In the genomic region with DNA sequence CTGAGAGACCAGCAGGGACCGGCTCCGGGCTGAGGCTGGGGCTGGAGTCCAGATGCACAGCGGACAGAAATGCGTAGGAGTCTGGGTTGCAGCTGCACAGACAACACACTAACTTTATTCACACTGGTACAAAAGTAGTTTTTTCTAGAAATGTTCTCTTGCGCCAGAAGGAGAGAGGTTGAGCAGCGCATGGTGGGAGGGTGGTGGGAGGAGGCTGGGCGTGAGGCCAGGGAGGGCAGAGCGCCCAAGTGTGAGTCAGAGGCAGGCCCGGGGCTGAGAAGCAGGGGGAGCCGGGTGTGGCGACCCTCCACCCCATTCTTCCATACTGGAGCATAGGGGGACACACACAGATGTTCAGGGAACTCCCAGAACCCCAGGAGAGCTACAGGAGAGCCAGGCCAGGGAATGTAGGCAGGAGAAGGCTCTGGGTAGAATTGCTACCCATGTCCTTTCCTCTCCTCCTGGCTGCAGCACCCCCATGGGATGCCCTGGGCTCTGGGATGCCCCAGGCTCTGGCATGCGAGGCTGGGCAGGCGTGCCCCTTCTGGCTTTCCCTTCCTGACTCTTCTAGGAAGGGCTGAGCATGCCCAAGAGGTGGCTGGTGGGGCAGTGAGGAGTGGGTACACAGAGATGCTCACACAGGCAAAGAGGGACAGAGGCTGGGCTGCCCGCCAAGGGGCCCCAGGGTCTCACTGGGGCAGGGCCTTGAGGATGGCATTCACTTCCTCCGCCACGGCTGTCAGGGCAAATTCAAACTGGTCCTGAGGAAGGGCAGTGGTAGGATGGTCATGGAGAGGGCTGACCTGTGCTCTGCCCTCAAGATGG, we compare ENCODE assay signal across 9 cellular contexts. TPM values are rescaled to one million over a fixed set of nuclear protein-coding genes. Genes with fewer than 3 reads are reported as not detected.
DNase-seq lines count a peak whose midpoint lies in the region; ATAC-seq, FAIRE-seq and TF ChIP-seq lines count a peak whose summit lies in the region.
"Had no signal": no experiment of that assay in that cellular context is flagged by ENCODE, and none has a peak within 500 bp of the region (broad histone marks: within the 10 kb centered on the region; RNA-seq: fewer than 3 reads in every experiment).

No MANE protein-coding gene starts in this region.

- peaks cover 11 to 31% of the 10 kb centered on the region in 2 donors for H3K4me1 Mint-ChIP-seq in stimulated activated naive B cell treated with anti-CD40 and anti-IgM and Interleukin-4, amounts not matched to agents 10 μg/mL and 1 μg/mL and 100 μg/mL, for 72 hours

- no peaks in the 10 kb centered on the region for H3K27me3 ChIP-seq in left ventricle myocardium inferior (ENCODE audit: low read depth)

- no peak for FAIRE-seq in H54 (lab: Jason Lieb, UNC)

- H3K9me3 ChIP-seq in left ventricle myocardium inferior (replicated peaks) = no peaks in the 10 kb centered on the region

- intact Hi-C loops in left ventricle myocardium inferior (cut with micrococcal nuclease) = no loop called here

- H3K27ac Mint-ChIP-seq in stimulated activated naive B cell treated with anti-CD40 and anti-IgM and Interleukin-4, amounts not matched to agents 10 μg/mL and 1 μg/mL and 100 μg/mL, for 72 hours = peak overlapping the region; percentile 47
- H3K27ac Mint-ChIP-seq: activated CD8-positive, alpha-beta T cell treated with anti-CD3 and anti-CD28 coated beads for 36 hours had no signal

- H3K4me1 ChIP-seq in left ventricle myocardium inferior = peaks cover 32% of the 10 kb centered on the region

- no peak for ATAC-seq in stimulated activated naive B cell treated with anti-CD40 and anti-IgM and Interleukin-4, amounts not matched to agents 10 μg/mL and 1 μg/mL and 100 μg/mL, for 72 hours (replicated peaks)
- no peak for ATAC-seq in GM19463 (IDR thresholded peaks at IDR 0.05; ENCODE audit: unreplicated experiment)
- ATAC-seq in HG03196 (IDR thresholded peaks at IDR 0.05; ENCODE audit: unreplicated experiment) = no peak
- ATAC-seq: activated CD8-positive, alpha-beta T cell treated with anti-CD3 and anti-CD28 coated beads for 36 hours had no signal

- TF ChIP-seq POLR2A in H54 (IDR thresholded peaks at IDR 0.05; ENCODE audit: low read depth, low read length) = no peak

- peak; percentile 76 for DNase-seq in H54 (ENCODE audit: insufficient read length, low spot score)
- peak; percentile 79 for DNase-seq in left ventricle myocardium inferior
- DNase-seq in stimulated activated naive B cell treated with anti-CD40 and anti-IgM and Interleukin-4, amounts not matched to agents 10 μg/mL and 1 μg/mL and 100 μg/mL, for 72 hours = no peak
- DNase-seq in iPS-NIHi7 (ENCODE audit: extremely low spot score) = no peak
- no peak for DNase-seq in iPS-NIHi11 (ENCODE audit: low spot score)
- DNase-seq: activated CD8-positive, alpha-beta T cell treated with anti-CD3 and anti-CD28 coated beads for 36 hours had no signal

- H3K9me3 Mint-ChIP-seq in stimulated activated naive B cell treated with anti-CD40 and anti-IgM and Interleukin-4, amounts not matched to agents 10 μg/mL and 1 μg/mL and 100 μg/mL, for 72 hours = no peaks in the 10 kb centered on the region
- H3K9me3 Mint-ChIP-seq: activated CD8-positive, alpha-beta T cell treated with anti-CD3 and anti-CD28 coated beads for 36 hours had no signal

- peaks cover 15% of the 10 kb centered on the region for H3K36me3 ChIP-seq in left ventricle myocardium inferior

- H3K27me3 Mint-ChIP-seq in stimulated activated naive B cell treated with anti-CD40 and anti-IgM and Interleukin-4, amounts not matched to agents 10 μg/mL and 1 μg/mL and 100 μg/mL, for 72 hours = no peaks in the 10 kb centered on the region
- H3K27me3 Mint-ChIP-seq: activated CD8-positive, alpha-beta T cell treated with anti-CD3 and anti-CD28 coated beads for 36 hours had no signal

- H3K36me3 Mint-ChIP-seq in stimulated activated naive B cell treated with anti-CD40 and anti-IgM and Interleukin-4, amounts not matched to agents 10 μg/mL and 1 μg/mL and 100 μg/mL, for 72 hours = peaks cover 4 to 12% of the 10 kb centered on the region in 2 donors

- H3K4me3 ChIP-seq in left ventricle myocardium inferior = no peak overlapping the region

- TF ChIP-seq CTCF in left ventricle myocardium inferior (IDR thresholded peaks at IDR 0.05; ENCODE audit: borderline replicate concordance) = no peak

- peak overlapping the region; percentile 97 for H3K27ac ChIP-seq in angular gyrus (ENCODE audit: low read depth, low read length)
- H3K27ac ChIP-seq in left ventricle myocardium inferior (replicated peaks) = peak overlapping the region; percentile 66

- no peak overlapping the region for H3K4me3 Mint-ChIP-seq in stimulated activated naive B cell treated with anti-CD40 and anti-IgM and Interleukin-4, amounts not matched to agents 10 μg/mL and 1 μg/mL and 100 μg/mL, for 72 hours
- H3K4me3 Mint-ChIP-seq: activated CD8-positive, alpha-beta T cell treated with anti-CD3 and anti-CD28 coated beads for 36 hours had no signal

RNA-seq across cellular contexts. Expression of gene DNAJB2, which starts 10.6 kb away (rescaled TPM):
- total RNA-seq in left ventricle myocardium inferior = 77.5 TPM

RNA-seq across cellular contexts. Expression of gene PTPRN, which starts 19.5 kb away (rescaled TPM):
- total RNA-seq in left ventricle myocardium inferior = 0.11 TPM

RNA-seq across cellular contexts. Expression of gene TUBA4A, which starts 36.0 kb away (rescaled TPM):
- 130 TPM for total RNA-seq in left ventricle myocardium inferior

RNA-seq across cellular contexts. Expression of gene TUBA4B, which starts 36.7 kb away (rescaled TPM):
- not detected for total RNA-seq in left ventricle myocardium inferior
- total RNA-seq: activated CD8-positive, alpha-beta T cell treated with anti-CD3 and anti-CD28 coated beads for 36 hours had no signal

RNA-seq across cellular contexts. Expression of gene RESP18, which starts 42.8 kb away (rescaled TPM):
- not detected for total RNA-seq in left ventricle myocardium inferior
- total RNA-seq: activated CD8-positive, alpha-beta T cell treated with anti-CD3 and anti-CD28 coated beads for 36 hours had no signal

Comparison
In these comparisons a context has a peak if more than half of its experiments do, and no peak if none do; other contexts are left out.
1. DNase-seq: peak in H54 (single experiment) and left ventricle myocardium inferior (single experiment); none in stimulated activated naive B cell treated with anti-CD40 and anti-IgM and Interleukin-4, amounts not matched to agents 10 μg/mL and 1 μg/mL and 100 μg/mL, for 72 hours (single experiment), iPS-NIHi7 (single experiment) and iPS-NIHi11 (single experiment).